ENCODE assay signal across 34 cellular contexts in the genomic region with DNA sequence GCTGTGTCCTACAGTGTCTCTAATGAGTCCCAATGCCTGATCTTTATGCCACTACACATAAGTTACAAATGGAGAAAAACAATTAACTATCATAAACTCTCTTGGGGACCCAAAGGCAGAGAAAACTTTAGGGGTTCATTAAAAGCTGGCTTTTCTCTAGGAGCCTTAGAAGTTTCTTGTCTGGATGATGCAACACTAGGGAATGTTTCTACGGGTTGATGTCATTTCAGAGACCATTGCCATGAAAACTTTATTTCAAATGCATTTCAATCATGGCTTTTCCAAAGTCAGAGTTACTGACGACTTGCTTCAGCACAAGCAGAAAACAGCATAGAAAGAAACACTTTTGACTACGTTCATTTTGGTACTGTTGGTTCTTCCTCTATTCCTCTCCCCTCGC. TPM values are rescaled to one million over a fixed set of nuclear protein-coding genes. Genes with fewer than 3 reads are reported as not detected.
"Had no signal": no experiment of that assay in that cellular context is flagged by ENCODE, and none has a peak within 500 bp of the region (broad histone marks: within the 10 kb centered on the region; RNA-seq: fewer than 3 reads in every experiment).

No MANE protein-coding gene starts in this region.

- H3K9me3 Mint-ChIP-seq: dendritic cell treated with granulocyte-macrophage colony-stimulating factor and Interleukin-4, amounts not matched to agents 40 ng/mL and 50 ng/mL, for 4 days; stimulated activated effector memory CD8-positive, alpha-beta T cell treated with anti-CD3 and anti-CD28 coated beads, Interleukin-12 subunit alpha, Interleukin-12 subunit beta, amount 100 ng/mL, for 72 hours had no signal

- H3K9me3 ChIP-seq: prostate gland, right atrium auricular region, sigmoid colon, stomach, thyroid gland, vagina had no signal

- H3K4me2 ChIP-seq: hepatocyte had no signal

- H3K27me3 ChIP-seq: foreskin keratinocyte, gastroesophageal sphincter, hepatocyte, right atrium auricular region, sigmoid colon, stomach, thyroid gland, vagina had no signal

- DNase-seq: effector CD8-positive, alpha-beta T cell; endodermal cell; foreskin keratinocyte; heart left ventricle; kidney; naive thymus-derived CD8-positive, alpha-beta T cell; nephron progenitor cell; nucleus accumbens; sigmoid colon; stimulated activated CD4-positive, alpha-beta T cell treated with anti-CD3 and anti-CD28 coated beads, Interleukin-2, amount 100 ng/mL, for 24 hours; stimulated activated CD4-positive, alpha-beta T cell treated with anti-CD3 and anti-CD28 coated beads, Interleukin-4, amount 100 ng/mL, for 24 hours; stimulated activated naive CD4-positive, alpha-beta T cell treated with Interleukin-2 at 50 U/mL for 16 hours; stomach; thyroid gland; trophoblast cell had no signal

- H3K4me1 Mint-ChIP-seq: endodermal cell; naive thymus-derived CD8-positive, alpha-beta T cell; stimulated activated effector memory CD8-positive, alpha-beta T cell treated with anti-CD3 and anti-CD28 coated beads, Interleukin-12 subunit alpha, Interleukin-12 subunit beta, amount 100 ng/mL, for 72 hours had no signal

- H3K36me3 ChIP-seq: gastroesophageal sphincter, heart left ventricle, prostate gland, right atrium auricular region, sigmoid colon, stomach, thyroid gland, vagina had no signal

- H3K36me3 Mint-ChIP-seq: stimulated activated effector memory CD8-positive, alpha-beta T cell treated with anti-CD3 and anti-CD28 coated beads, Interleukin-12 subunit alpha, Interleukin-12 subunit beta, amount 100 ng/mL, for 72 hours had no signal

- H3K4me1 ChIP-seq: foreskin keratinocyte, gastroesophageal sphincter, heart left ventricle, prostate gland, right atrium auricular region, sigmoid colon, stomach, thyroid gland, vagina had no signal

- H3K27ac Mint-ChIP-seq: dendritic cell treated with granulocyte-macrophage colony-stimulating factor and Interleukin-4, amounts not matched to agents 40 ng/mL and 50 ng/mL, for 4 days; endodermal cell; naive thymus-derived CD8-positive, alpha-beta T cell; nephron progenitor cell; stimulated activated effector memory CD8-positive, alpha-beta T cell treated with anti-CD3 and anti-CD28 coated beads, Interleukin-12 subunit alpha, Interleukin-12 subunit beta, amount 100 ng/mL, for 72 hours had no signal

- H3K79me2 ChIP-seq: hepatocyte had no signal

- H2AFZ ChIP-seq: hepatocyte had no signal

- H3K27ac ChIP-seq: epithelial cell of prostate, foreskin keratinocyte, gastroesophageal sphincter, heart left ventricle, hepatocyte, prostate gland, right atrium auricular region, sigmoid colon, stomach, thyroid gland, vagina had no signal

- H3K4me3 ChIP-seq: gastroesophageal sphincter, heart left ventricle, hepatocyte, prostate gland, right atrium auricular region, sigmoid colon, stomach, thyroid gland, vagina had no signal

- H3K4me3 Mint-ChIP-seq: dendritic cell treated with granulocyte-macrophage colony-stimulating factor and Interleukin-4, amounts not matched to agents 40 ng/mL and 50 ng/mL, for 4 days; endodermal cell; naive thymus-derived CD8-positive, alpha-beta T cell; nephron progenitor cell; stimulated activated effector memory CD8-positive, alpha-beta T cell treated with anti-CD3 and anti-CD28 coated beads, Interleukin-12 subunit alpha, Interleukin-12 subunit beta, amount 100 ng/mL, for 72 hours had no signal

- ATAC-seq: esophagus mucosa; foreskin keratinocyte; gastroesophageal sphincter; heart left ventricle; left lobe of liver; naive thymus-derived CD8-positive, alpha-beta T cell; stimulated activated effector memory CD8-positive, alpha-beta T cell treated with anti-CD3 and anti-CD28 coated beads, Interleukin-12 subunit alpha, Interleukin-12 subunit beta, amount 100 ng/mL, for 72 hours had no signal

RNA-seq across cellular contexts. Expression of a gene that starts 8.5 kb away (rescaled TPM):
- total RNA-seq: endodermal cell; esophagus mucosa; foreskin keratinocyte; gastroesophageal sphincter; heart left ventricle; hepatocyte; kidney; left lobe of liver; lower leg skin; lung microvascular endothelial cell; mesenteric fat pad; myocyte; naive thymus-derived CD8-positive, alpha-beta T cell; osteocyte; prostate gland; right atrium auricular region; sigmoid colon; skeletal muscle tissue; stomach; subcutaneous adipose tissue; temporal lobe; thyroid gland; ureter; vagina had no signal
- polyA plus RNA-seq: foreskin keratinocyte; heart left ventricle; hepatocyte; naive thymus-derived CD8-positive, alpha-beta T cell; sigmoid colon; stomach had no signal

RNA-seq across cellular contexts. Expression of a gene that starts 17.8 kb away (rescaled TPM):
- total RNA-seq: esophagus mucosa; foreskin keratinocyte; gastroesophageal sphincter; heart left ventricle; hepatocyte; kidney; left lobe of liver; lower leg skin; lung microvascular endothelial cell; mesenteric fat pad; myocyte; naive thymus-derived CD8-positive, alpha-beta T cell; osteocyte; prostate gland; right atrium auricular region; sigmoid colon; skeletal muscle tissue; stomach; subcutaneous adipose tissue; temporal lobe; thyroid gland; ureter; vagina had no signal
- polyA plus RNA-seq: foreskin keratinocyte; heart left ventricle; hepatocyte; naive thymus-derived CD8-positive, alpha-beta T cell; sigmoid colon; stomach had no signal

RNA-seq across cellular contexts. Expression of a gene that starts 59.2 kb away (rescaled TPM):
- total RNA-seq: endodermal cell; esophagus mucosa; foreskin keratinocyte; heart left ventricle; hepatocyte; kidney; left lobe of liver; lower leg skin; lung microvascular endothelial cell; mesenteric fat pad; myocyte; naive thymus-derived CD8-positive, alpha-beta T cell; osteocyte; prostate gland; right atrium auricular region; sigmoid colon; skeletal muscle tissue; stomach; subcutaneous adipose tissue; thyroid gland; ureter; vagina had no signal
- polyA plus RNA-seq: foreskin keratinocyte; heart left ventricle; naive thymus-derived CD8-positive, alpha-beta T cell; sigmoid colon; stomach had no signal
